8 cellular contexts compared by ENCODE assay signal in the genomic region with DNA sequence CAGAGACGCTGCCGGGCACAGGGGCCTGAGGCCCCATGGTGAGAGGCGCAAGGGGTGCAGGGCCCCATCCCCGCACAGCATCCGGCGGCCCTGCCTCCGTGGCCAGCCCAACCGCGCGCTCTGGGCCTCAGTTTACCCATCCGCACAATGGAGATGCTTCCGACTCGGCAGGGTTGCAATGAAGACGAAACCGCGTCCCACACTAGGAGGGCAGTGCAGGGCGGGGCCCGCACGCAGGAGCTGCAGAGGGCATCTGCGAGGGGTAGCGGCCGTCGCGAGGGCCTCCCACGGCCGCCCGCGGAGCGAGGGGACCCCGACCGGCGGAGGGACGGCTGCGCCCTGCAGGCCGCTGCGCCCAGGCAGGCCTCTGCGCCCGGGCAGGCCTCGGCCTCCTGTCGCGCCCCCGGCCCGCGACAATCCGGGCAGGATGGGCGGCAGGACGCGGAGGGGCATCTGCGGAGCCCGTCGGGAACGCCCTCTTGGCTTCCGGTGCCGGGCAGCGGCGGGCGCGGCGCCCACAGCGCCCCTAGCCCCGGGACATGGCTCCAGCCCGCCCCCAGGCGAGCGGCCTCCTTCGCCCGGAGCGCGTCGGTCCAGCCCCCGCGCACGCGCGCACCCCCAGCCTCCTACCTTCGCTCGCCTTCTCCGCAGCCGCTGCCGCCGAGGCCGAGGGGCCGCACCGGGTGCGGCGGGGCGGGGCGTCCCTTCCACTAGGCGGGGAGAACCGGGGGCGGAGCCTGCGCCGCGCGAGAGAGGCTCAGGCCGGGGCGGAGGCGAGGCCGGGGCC. TPM values are rescaled to one million over a fixed set of nuclear protein-coding genes. Genes with fewer than 3 reads are reported as not detected.
DNase-seq lines count a peak whose midpoint lies in the region; TF ChIP-seq lines count a peak whose summit lies in the region.

No MANE protein-coding gene starts in this region.

- no peaks in the 10 kb centered on the region for H3K36me3 ChIP-seq in SK-N-MC (ENCODE audit: insufficient read depth, low read length)
- H3K36me3 ChIP-seq in testis (ENCODE audit: low read depth, missing control alignments), result no peaks in the 10 kb centered on the region

- peak overlapping the region; percentile 92 for H3K4me3 ChIP-seq in SK-N-MC
- H3K4me3 ChIP-seq in testis, result peak overlapping the region; percentile 74 to 77

- intact Hi-C loops in testis (cut with DNase I; ENCODE audit: low total_unique reads), result no loop called here

- DNase-seq in GM04503 (ENCODE audit: low read depth) (peak; percentile 22), HFFc6 (peak; percentile 65), NCI-H1092 (lab: John Stamatoyannopoulos, UW) (peak; percentile 94), SK-N-MC (ENCODE audit: low read depth, low spot score) (no peak), glutamatergic neuron (peak; percentile 97), osteocyte (ENCODE audit: extremely low spot score, unreplicated experiment) (peak; percentile 96), testis (peak; percentile 93)
- peak; percentile 84 for DNase-seq in activated naive CD4-positive, alpha-beta T cell treated with anti-CD3 and anti-CD28 coated beads, Interleukin-2, amount 50 U/mL, for 16 hours

- H3K27me3 Mint-ChIP-seq in HFFc6 (ENCODE audit: insufficient read depth) (peaks cover 2% of the 10 kb centered on the region; the same call in 1 of the 2 replicates), glutamatergic neuron (ENCODE audit: unreplicated experiment) (peaks cover 7% of the 10 kb centered on the region), osteocyte (ENCODE audit: unreplicated experiment) (no peaks in the 10 kb centered on the region)

- H3K4me1 Mint-ChIP-seq in HFFc6 (ENCODE audit: low read depth) (peaks cover 13% of the 10 kb centered on the region), glutamatergic neuron (ENCODE audit: low read depth, unreplicated experiment) (peaks cover 5% of the 10 kb centered on the region), osteocyte (ENCODE audit: unreplicated experiment) (peaks cover 20% of the 10 kb centered on the region)

- no peaks in the 10 kb centered on the region for H3K9me3 ChIP-seq in SK-N-MC (ENCODE audit: low read depth, low read length)
- no peaks in the 10 kb centered on the region for H3K9me3 ChIP-seq in testis

- H3K4me3 Mint-ChIP-seq in HFFc6, result peak overlapping the region; percentile 92
- peak overlapping the region; percentile 86 for H3K4me3 Mint-ChIP-seq in glutamatergic neuron (ENCODE audit: unreplicated experiment)
- H3K4me3 Mint-ChIP-seq in osteocyte (ENCODE audit: unreplicated experiment), result peak overlapping the region; percentile 77

- H3K27ac Mint-ChIP-seq in HFFc6, result no peak overlapping the region; the same call in 1 of the 2 replicates
- H3K27ac Mint-ChIP-seq in glutamatergic neuron (ENCODE audit: unreplicated experiment), result no peak overlapping the region
- H3K27ac Mint-ChIP-seq in osteocyte (ENCODE audit: unreplicated experiment), result no peak overlapping the region

- no peaks in the 10 kb centered on the region for H3K27me3 ChIP-seq in testis

- no peak for TF ChIP-seq POLR2A in testis (IDR thresholded peaks at IDR 0.05)

- H3K4me1 ChIP-seq in testis, result no peaks in the 10 kb centered on the region

- 0% methylated on average over 6 to 29 of the region's 98 CpGs for WGBS in testis, 2 donors

- H3K9me3 Mint-ChIP-seq in HFFc6 (no peaks in the 10 kb centered on the region), glutamatergic neuron (ENCODE audit: unreplicated experiment) (peaks cover 4% of the 10 kb centered on the region), osteocyte (ENCODE audit: unreplicated experiment) (no peaks in the 10 kb centered on the region)

- H3K27ac ChIP-seq in SK-N-MC, result no peak overlapping the region
- H3K27ac ChIP-seq in testis, result peak overlapping the region; percentile 24 to 72

- TF ChIP-seq CTCF in HFFc6 (IDR thresholded peaks at IDR 0.05) (peak; percentile 47; the same call in 1 of the 2 replicates), glutamatergic neuron (IDR thresholded peaks at IDR 0.05; ENCODE audit: partially characterized antibody, unreplicated experiment) (no peak), osteocyte (IDR thresholded peaks at IDR 0.05) (no peak), testis (IDR thresholded peaks at IDR 0.05) (no peak)

- H3K36me3 Mint-ChIP-seq in HFFc6 (ENCODE audit: low read depth) (no peaks in the 10 kb centered on the region), glutamatergic neuron (ENCODE audit: unreplicated experiment) (no peaks in the 10 kb centered on the region), osteocyte (ENCODE audit: unreplicated experiment) (no peaks in the 10 kb centered on the region)

- peak overlapping the region; percentile 60 for H3K9ac ChIP-seq in SK-N-MC (ENCODE audit: insufficient read length)

RNA-seq across cellular contexts. Expression of gene RNU1-1, which starts 15.3 kb away (rescaled TPM):
- 1,000 to 10,000 TPM; 1,191 to 2,394 (median 1,819) TPM for total RNA-seq in HFFc6 (2021; fragmentation: NEBNext Ultra II Directional; extraction: Animal tissue kit (Norgen Biotek cat#: 25700))
- 3,598 TPM for total RNA-seq in glutamatergic neuron (ENCODE audit: unreplicated experiment)
- 2,650 and 2,859 TPM in 2 replicates for total RNA-seq in osteocyte
- under 1 TPM; under 0.01 TPM for total RNA-seq in testis
- polyA plus RNA-seq in testis (ENCODE audit: insufficient read depth, low read depth, low replicate concordance), result 18.9 TPM

RNA-seq across cellular contexts. Expression of gene NECAP2, which starts 58.2 kb away (rescaled TPM):
- 10 to 100 TPM; 55.6 to 73.1 (median 62.8) TPM for total RNA-seq in HFFc6 (2021; fragmentation: NEBNext Ultra II Directional; extraction: Animal tissue kit (Norgen Biotek cat#: 25700))
- total RNA-seq in glutamatergic neuron (ENCODE audit: unreplicated experiment) (37.8 TPM), osteocyte (62.0 and 67.5 TPM in 2 replicates), testis (100 to 1,000 TPM in 1 of 2 donors, 10 to 100 TPM in 1; 96.8 to 113 TPM)
- polyA plus RNA-seq in testis (ENCODE audit: insufficient read depth, low read depth, low replicate concordance), result 88.2 TPM

Comparison
In these comparisons a context has a peak if more than half of its experiments do, and no peak if none do; other contexts are left out.
1. RNA of gene RNU1-1, which starts 15.3 kb away (total RNA-seq): 3,598 TPM in glutamatergic neuron (single experiment), 2,650 to 2,859 TPM in osteocyte and 1,191 to 2,394 TPM in HFFc6; under 0.01 TPM in testis; every median in the first group is over 1,000 times any median in the second.
2. Peak in every context shown above with its lines, with median percentiles within 50 percentile points of each other: H3K4me3 Mint-ChIP-seq.